Comparison of ENCODE assay signal across 25 cellular contexts in genomic region chr5:73623060-73623459, GRCh38. TPM values are rescaled to one million over a fixed set of nuclear protein-coding genes. Genes with fewer than 3 reads are reported as not detected.
"Had no signal": no experiment of that assay in that cellular context is flagged by ENCODE, and none has a peak within 500 bp of the region (broad histone marks: within the 10 kb centered on the region; RNA-seq: fewer than 3 reads in every experiment).

No MANE protein-coding gene starts in this region.

- DNase-seq: dorsolateral prefrontal cortex; effector CD4-positive, alpha-beta T cell; hypothalamus; immature natural killer cell; left ventricle myocardium superior; lower lobe of right lung; naive thymus-derived CD8-positive, alpha-beta T cell; nephron progenitor cell; nucleus accumbens; ovary; retina; stimulated activated CD4-positive, alpha-beta T cell treated with anti-CD3 and anti-CD28 coated beads, Interleukin-12 subunit alpha, Interleukin-12 subunit beta, amount 100 ng/mL, for 4 hours; stimulated activated CD4-positive, alpha-beta T cell treated with anti-CD3 and anti-CD28 coated beads, Interleukin-1b, Interleukin-23, amount 100 ng/mL, for 48 hours; stimulated activated CD4-positive, alpha-beta T cell treated with anti-CD3 and anti-CD28 coated beads, Interleukin-4, amount 100 ng/mL, for 1 hour; stimulated activated naive CD4-positive, alpha-beta T cell treated with Interleukin-2 at 50 U/mL for 16 hours; substantia nigra; testis; tibial artery; upper lobe of left lung had no signal

- H3K27ac ChIP-seq: dorsolateral prefrontal cortex, lower lobe of right lung, ovary, testis, tibial artery, upper lobe of left lung had no signal

- H3K4me3 ChIP-seq: dorsolateral prefrontal cortex, lower lobe of right lung, ovary, smooth muscle cell, testis, tibial artery, upper lobe of left lung had no signal

- H3K27ac Mint-ChIP-seq: immature natural killer cell; nephron progenitor cell; stimulated activated effector memory CD8-positive, alpha-beta T cell treated with anti-CD3 and anti-CD28 coated beads, Interleukin-12 subunit alpha, Interleukin-12 subunit beta, amount 100 ng/mL, for 72 hours had no signal

- H3K4me3 Mint-ChIP-seq: immature natural killer cell; naive thymus-derived CD8-positive, alpha-beta T cell; nephron progenitor cell; stimulated activated effector memory CD8-positive, alpha-beta T cell treated with anti-CD3 and anti-CD28 coated beads, Interleukin-12 subunit alpha, Interleukin-12 subunit beta, amount 100 ng/mL, for 72 hours had no signal

- FAIRE-seq: colon, frontal cortex, urothelium cell line had no signal

- H3K9me3 ChIP-seq: lower lobe of right lung, ovary, testis, tibial artery, upper lobe of left lung had no signal

- H3K36me3 Mint-ChIP-seq: immature natural killer cell; naive thymus-derived CD8-positive, alpha-beta T cell; stimulated activated effector memory CD8-positive, alpha-beta T cell treated with anti-CD3 and anti-CD28 coated beads, Interleukin-12 subunit alpha, Interleukin-12 subunit beta, amount 100 ng/mL, for 72 hours had no signal

- H3K4me2 ChIP-seq: smooth muscle cell had no signal

- H3K4me1 ChIP-seq: testis had no signal

- H3K9me3 Mint-ChIP-seq: immature natural killer cell; naive thymus-derived CD8-positive, alpha-beta T cell; nephron progenitor cell; stimulated activated effector memory CD8-positive, alpha-beta T cell treated with anti-CD3 and anti-CD28 coated beads, Interleukin-12 subunit alpha, Interleukin-12 subunit beta, amount 100 ng/mL, for 72 hours had no signal

- ATAC-seq: left ventricle myocardium superior; lower lobe of right lung; naive thymus-derived CD8-positive, alpha-beta T cell; sciatic nerve; stimulated activated effector memory CD8-positive, alpha-beta T cell treated with anti-CD3 and anti-CD28 coated beads, Interleukin-12 subunit alpha, Interleukin-12 subunit beta, amount 100 ng/mL, for 72 hours had no signal

- H3K4me1 Mint-ChIP-seq: stimulated activated effector memory CD8-positive, alpha-beta T cell treated with anti-CD3 and anti-CD28 coated beads, Interleukin-12 subunit alpha, Interleukin-12 subunit beta, amount 100 ng/mL, for 72 hours had no signal

RNA-seq across cellular contexts. Expression of gene ARHGEF28, which starts 2.9 kb away (rescaled TPM):
- polyA plus RNA-seq: naive thymus-derived CD8-positive, alpha-beta T cell had no signal
